ENCODE assay signal across 9 cellular contexts in the genomic region with DNA sequence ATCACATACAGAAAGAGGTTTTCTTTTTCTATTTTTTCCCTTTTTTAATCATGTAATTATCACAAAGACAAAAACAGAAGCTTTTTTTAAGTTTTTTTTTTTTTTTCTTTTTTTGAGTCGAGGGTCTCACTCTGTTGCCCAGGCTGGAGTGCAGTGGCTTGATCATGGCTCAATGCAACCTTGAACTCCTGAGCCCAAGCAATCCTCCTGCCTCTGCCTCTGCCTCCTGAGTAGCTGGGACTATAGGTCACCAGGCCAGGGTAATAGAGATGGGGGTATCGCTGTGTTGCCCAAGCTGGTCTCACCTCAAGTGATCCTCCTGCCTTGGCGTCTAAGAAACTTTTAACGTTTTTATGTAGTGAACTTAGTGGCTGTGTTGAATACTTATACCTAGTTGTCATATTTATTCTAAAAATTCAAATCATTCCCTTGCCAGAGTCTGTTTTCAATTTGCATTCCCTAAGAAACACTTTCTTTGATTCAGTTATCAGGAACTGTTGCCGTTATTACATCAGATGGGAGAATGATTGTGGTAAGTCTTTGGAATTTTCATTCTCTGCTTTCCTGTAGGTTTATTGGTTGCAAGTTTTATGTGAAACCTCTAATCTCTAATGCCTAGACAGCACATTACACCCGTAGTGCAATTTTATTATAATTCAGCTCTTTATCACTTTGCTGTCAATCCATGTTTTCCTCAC. TPM values are rescaled to one million over a fixed set of nuclear protein-coding genes. Genes with fewer than 3 reads are reported as not detected.
DNase-seq lines count a peak whose midpoint lies in the region; ATAC-seq and TF ChIP-seq lines count a peak whose summit lies in the region.
"Had no signal": no experiment of that assay in that cellular context is flagged by ENCODE, and none has a peak within 500 bp of the region (broad histone marks: within the 10 kb centered on the region; RNA-seq: fewer than 3 reads in every experiment).

No MANE protein-coding gene starts in this region.

- DNase-seq in T-helper 2 cell treated with Interferon-gamma antibody and Interleukin-4, amounts not matched to agents 5 μg/mL and 100 μg/mL, for 36 hours (ENCODE audit: low spot score), result no peak
- no peak for DNase-seq in T-helper 2 cell
- no peak for DNase-seq in T-helper 17 cell
- peak; percentile 68 for DNase-seq in fibroblast of villous mesenchyme (ENCODE audit: low read depth)
- DNase-seq: NK-92 treated with Interleukin-12 subunit alpha and Interleukin-12 subunit beta, amount 100 ng/mL, for 24 hours had no signal

- peak overlapping the region; percentile 92 for H3K4me3 ChIP-seq in fibroblast of villous mesenchyme (ENCODE audit: low read depth, low read length)

- H3K36me3 Mint-ChIP-seq in T-helper 2 cell treated with Interferon-gamma antibody and Interleukin-4, amounts not matched to agents 5 μg/mL and 100 μg/mL, for 36 hours (ENCODE audit: low read depth), result peaks cover 45% of the 10 kb centered on the region
- peaks cover 6% of the 10 kb centered on the region for H3K36me3 Mint-ChIP-seq in T-helper 17 cell (ENCODE audit: low read depth)
- peaks cover 32% of the 10 kb centered on the region for H3K36me3 Mint-ChIP-seq in stimulated activated memory B cell treated with anti-CD40 and anti-IgM and Interleukin-4, amounts not matched to agents 10 μg/mL and 1 μg/mL and 100 μg/mL, for 72 hours

- peaks cover 2% of the 10 kb centered on the region for H3K27me3 Mint-ChIP-seq in T-helper 2 cell treated with Interferon-gamma antibody and Interleukin-4, amounts not matched to agents 5 μg/mL and 100 μg/mL, for 36 hours (ENCODE audit: low read depth)
- no peaks in the 10 kb centered on the region for H3K27me3 Mint-ChIP-seq in T-helper 17 cell
- H3K27me3 Mint-ChIP-seq in stimulated activated memory B cell treated with anti-CD40 and anti-IgM and Interleukin-4, amounts not matched to agents 10 μg/mL and 1 μg/mL and 100 μg/mL, for 72 hours, result no peaks in the 10 kb centered on the region

- ATAC-seq in T-helper 17 cell (no peak), HG02885 (IDR thresholded peaks at IDR 0.05; ENCODE audit: poor library complexity, unreplicated experiment) (no peak), GM21526 (IDR thresholded peaks at IDR 0.05; ENCODE audit: low FRiP score, unreplicated experiment) (no peak), HG02870 (IDR thresholded peaks at IDR 0.05; ENCODE audit: unreplicated experiment) (no peak)
- no peak for ATAC-seq in stimulated activated memory B cell treated with anti-CD40 and anti-IgM and Interleukin-4, amounts not matched to agents 10 μg/mL and 1 μg/mL and 100 μg/mL, for 72 hours

- H3K4me3 Mint-ChIP-seq in T-helper 2 cell treated with Interferon-gamma antibody and Interleukin-4, amounts not matched to agents 5 μg/mL and 100 μg/mL, for 36 hours, result peak overlapping the region; percentile 97
- H3K4me3 Mint-ChIP-seq in T-helper 17 cell, result peak overlapping the region; percentile 73
- H3K4me3 Mint-ChIP-seq in stimulated activated memory B cell treated with anti-CD40 and anti-IgM and Interleukin-4, amounts not matched to agents 10 μg/mL and 1 μg/mL and 100 μg/mL, for 72 hours, result peak overlapping the region; percentile 96

- TF ChIP-seq CTCF in fibroblast of villous mesenchyme (IDR thresholded peaks at IDR 0.05; ENCODE audit: insufficient read depth, low read depth, low read length), result no peak

- peak overlapping the region; percentile 99 for H3K27ac Mint-ChIP-seq in T-helper 2 cell treated with Interferon-gamma antibody and Interleukin-4, amounts not matched to agents 5 μg/mL and 100 μg/mL, for 36 hours
- H3K27ac Mint-ChIP-seq in T-helper 17 cell, result peak overlapping the region; percentile 97
- H3K27ac Mint-ChIP-seq in stimulated activated memory B cell treated with anti-CD40 and anti-IgM and Interleukin-4, amounts not matched to agents 10 μg/mL and 1 μg/mL and 100 μg/mL, for 72 hours, result peak overlapping the region; percentile 99

- H3K4me1 Mint-ChIP-seq in T-helper 2 cell treated with Interferon-gamma antibody and Interleukin-4, amounts not matched to agents 5 μg/mL and 100 μg/mL, for 36 hours (ENCODE audit: low read depth), result peaks cover 26% of the 10 kb centered on the region
- H3K4me1 Mint-ChIP-seq in T-helper 17 cell, result peaks cover 23% of the 10 kb centered on the region
- H3K4me1 Mint-ChIP-seq in stimulated activated memory B cell treated with anti-CD40 and anti-IgM and Interleukin-4, amounts not matched to agents 10 μg/mL and 1 μg/mL and 100 μg/mL, for 72 hours, result peaks cover 36% of the 10 kb centered on the region

- no peaks in the 10 kb centered on the region for H3K9me3 ChIP-seq in T-helper 17 cell (ENCODE audit: control insufficient read depth, low read length, poor library complexity, severe bottlenecking)

- H3K9me3 Mint-ChIP-seq in T-helper 2 cell treated with Interferon-gamma antibody and Interleukin-4, amounts not matched to agents 5 μg/mL and 100 μg/mL, for 36 hours, result no peaks in the 10 kb centered on the region
- H3K9me3 Mint-ChIP-seq in stimulated activated memory B cell treated with anti-CD40 and anti-IgM and Interleukin-4, amounts not matched to agents 10 μg/mL and 1 μg/mL and 100 μg/mL, for 72 hours, result no peaks in the 10 kb centered on the region

RNA-seq across cellular contexts. Expression of gene LSM8, which starts 1.3 kb away (rescaled TPM):
- 10 to 100 TPM; 40.2 to 41.7 TPM for total RNA-seq in T-helper 17 cell
- 28.5 and 36.7 TPM in 2 replicates for total RNA-seq in fibroblast of villous mesenchyme

RNA-seq across cellular contexts. Expression of gene ANKRD7, which starts 39.2 kb away (rescaled TPM):
- total RNA-seq in T-helper 17 cell, result under 1 TPM in 1 of 2 donors, not detected in 1; 0.47 TPM
- 0.86 and 1.3 TPM in 2 replicates for total RNA-seq in fibroblast of villous mesenchyme
